10 cellular contexts compared by ENCODE assay signal in the genomic region with DNA sequence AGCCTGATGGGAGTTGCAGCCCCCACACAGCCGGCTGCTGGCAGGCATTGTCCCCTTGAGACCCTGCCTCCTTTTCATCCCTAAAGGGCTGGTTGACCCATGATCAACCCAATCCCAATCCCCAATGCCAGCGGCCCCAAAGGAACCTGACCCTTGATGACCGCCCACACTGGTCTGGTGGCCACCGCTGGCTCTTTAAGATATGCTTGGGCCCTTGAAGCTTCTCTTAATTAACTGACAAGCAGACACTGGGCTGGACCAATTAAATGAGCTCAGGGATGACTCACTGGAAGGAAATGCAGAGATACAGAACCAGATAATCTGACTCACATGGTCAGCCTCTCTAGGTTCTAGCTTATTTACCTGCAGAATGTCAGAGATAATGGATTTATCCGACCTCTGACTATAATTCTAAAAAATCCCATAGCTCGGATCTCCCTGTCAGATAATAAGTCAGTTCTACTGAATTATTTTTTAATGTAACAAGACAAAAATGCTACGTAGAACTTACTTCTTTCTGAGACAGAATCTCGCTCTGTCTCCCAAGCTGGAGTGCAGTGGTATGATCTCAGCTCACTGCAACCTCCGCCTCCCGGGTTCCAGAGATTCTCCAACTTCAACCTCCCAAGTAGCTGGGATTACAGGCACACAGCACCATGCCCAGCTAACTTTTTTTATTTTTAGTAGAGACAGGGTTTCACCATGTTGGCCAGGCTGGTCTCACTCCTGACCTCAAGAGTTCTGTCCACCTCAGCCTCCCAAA. TPM values are rescaled to one million over a fixed set of nuclear protein-coding genes. Genes with fewer than 3 reads are reported as not detected.
DNase-seq lines count a peak whose midpoint lies in the region; ATAC-seq, FAIRE-seq and TF ChIP-seq lines count a peak whose summit lies in the region.
"Had no signal": no experiment of that assay in that cellular context is flagged by ENCODE, and none has a peak within 500 bp of the region (broad histone marks: within the 10 kb centered on the region; RNA-seq: fewer than 3 reads in every experiment).

No MANE protein-coding gene starts in this region.

- H3K4me3 Mint-ChIP-seq in Caco-2 (ENCODE audit: unreplicated experiment): peak overlapping the region; percentile 19
- H3K4me3 Mint-ChIP-seq in immature natural killer cell: no peak overlapping the region

- peak overlapping the region; percentile 41 for H2AFZ ChIP-seq in K562 (ENCODE audit: low read depth, low read length)

- peak overlapping the region; percentile 36 for H3K4me2 ChIP-seq in K562 (ENCODE audit: insufficient read depth, low read length)

- H3K9me3 ChIP-seq in Caco-2 (no peaks in the 10 kb centered on the region; the same call in 1 of the 2 replicates), K562 (replicated peaks; ENCODE audit: control insufficient read depth, insufficient read depth, low read depth, low read length) (no peaks in the 10 kb centered on the region), left lung (no peaks in the 10 kb centered on the region), vagina (no peaks in the 10 kb centered on the region), spleen (no peaks in the 10 kb centered on the region)
- H3K9me3 ChIP-seq: esophagus squamous epithelium had no signal

- H4K20me1 ChIP-seq in K562 (replicated peaks; ENCODE audit: control insufficient read depth, insufficient read depth, low read length): no peaks in the 10 kb centered on the region

- H3K27me3 ChIP-seq in Caco-2 (replicated peaks; ENCODE audit: control insufficient read depth, insufficient read depth, low read length): no peaks in the 10 kb centered on the region
- no peaks in the 10 kb centered on the region for H3K27me3 ChIP-seq in K562 (ENCODE audit: control insufficient read depth in 2 of 2, insufficient read depth in 2 of 2, low read length in 2 of 2)
- no peaks in the 10 kb centered on the region for H3K27me3 ChIP-seq in left lung
- H3K27me3 ChIP-seq in vagina: no peaks in the 10 kb centered on the region
- no peaks in the 10 kb centered on the region for H3K27me3 ChIP-seq in spleen (replicated peaks in 1 of 7)
- H3K27me3 ChIP-seq: esophagus squamous epithelium had no signal

- no peaks in the 10 kb centered on the region for H3K27me3 Mint-ChIP-seq in Caco-2 (ENCODE audit: insufficient read depth, unreplicated experiment)
- no peaks in the 10 kb centered on the region for H3K27me3 Mint-ChIP-seq in immature natural killer cell (ENCODE audit: low read depth in 3 of 3)

- no peaks in the 10 kb centered on the region for H3K4me1 Mint-ChIP-seq in Caco-2 (ENCODE audit: low read depth, unreplicated experiment)
- H3K4me1 Mint-ChIP-seq in immature natural killer cell: peaks cover 21 to 49% of the 10 kb centered on the region in 2 donors

- BruUV-seq in Caco-2 (replicated peaks; lab: Mats Ljungman, UMichigan) (TSS peak; percentile 79), K562 (replicated peaks; lab: Mats Ljungman, UMichigan) (no TSS peak)

- H3K27ac ChIP-seq in K562 (ENCODE audit: extremely low read depth, low read depth, low read length): peak overlapping the region; percentile 73
- no peak overlapping the region for H3K27ac ChIP-seq in left lung
- H3K27ac ChIP-seq in vagina: no peak overlapping the region
- no peak overlapping the region for H3K27ac ChIP-seq in spleen
- H3K27ac ChIP-seq: esophagus squamous epithelium had no signal

- CTCF ChIA-PET in Caco-2 (lab: Charles Lee) (interaction anchor here (0.7 to 0.9 kb wide), 3 partner anchors 46 to 175 kb away, joined by 3 to 4 read pairs (median 3); a partner anchor contains a TSS), K562 (lab: Yijun Ruan, JAX; ENCODE audit: low intra/inter-chr PET ratio) (no interaction called here)

- TF ChIP-seq POLR2A in K562 (conservative IDR thresholded peaks at IDR 0.05) (no peak; the same call in 1 of the 2 replicates), vagina (IDR thresholded peaks at IDR 0.05) (no peak), spleen (IDR thresholded peaks at IDR 0.05) (no peak)

- intact Hi-C loops in Caco-2 (cut with micrococcal nuclease; ENCODE audit: unreplicated experiment): loop anchor here (10.0 kb wide), 1 partner anchor 425 kb away; no protein-coding TSS in a partner anchor
- intact Hi-C loops in K562 (cut with micrococcal nuclease): loop anchor here (5.0 kb wide), 2 partner anchors 47 to 82 kb away; a partner anchor contains a TSS
- intact Hi-C loops in left lung (cut with DNase I): loop anchor here in 1 of 2 donors (10.0 kb wide), 1 partner anchor 175 kb away; no protein-coding TSS in a partner anchor
- intact Hi-C loops in vagina (cut with DNase I): loop anchor here (10.0 kb wide), 1 partner anchor 175 kb away; no protein-coding TSS in a partner anchor
- intact Hi-C loops in spleen (cut with DNase I; ENCODE audit: low total_unique reads): loop anchor here (10.0 kb wide), 1 partner anchor 425 kb away; no protein-coding TSS in a partner anchor

- WGBS in K562 (ENCODE audit: insufficient coverage, low coverage, missing lambda C conversion rate): 2% methylated on average over 9 of the region's 10 CpGs
- 90 to 96% (median 91%) methylated on average over 10 of the region's 10 CpGs for WGBS in spleen, 5 donors

- TF ChIP-seq CTCF in Caco-2 (IDR thresholded peaks at IDR 0.05; ENCODE audit: insufficient read depth in 1 of 2, low read depth in 1 of 2, low read length in 1 of 2, severe bottlenecking in 1 of 2, unreplicated experiment in 1 of 2) (no peak), K562 (IDR thresholded peaks at IDR 0.05 in 2 of 3, conservative IDR thresholded peaks at IDR 0.05 in 1 of 3; ENCODE audit: insufficient read depth in 2 of 3, low read depth in 1 of 3, low read length in 3 of 3) (no peak), left lung (IDR thresholded peaks at IDR 0.05) (no peak), vagina (IDR thresholded peaks at IDR 0.05) (no peak), spleen (IDR thresholded peaks at IDR 0.05 in 8 of 11, conservative IDR thresholded peaks at IDR 0.05 in 3 of 11) (no peak)

- no peaks in the 10 kb centered on the region for H3K9me1 ChIP-seq in K562 (ENCODE audit: control insufficient read depth, insufficient read depth, low read length)

- FAIRE-seq in K562 (lab: Jason Lieb, UNC): peak; percentile 97

- H3K36me3 Mint-ChIP-seq in Caco-2 (ENCODE audit: insufficient read depth, unreplicated experiment) (peaks cover 5% of the 10 kb centered on the region), immature natural killer cell (peaks cover 0 to 26% (median 4%) of the 10 kb centered on the region in 3 donors)

- ATAC-seq in K562 (peak; percentile 94), left lung (peak; percentile 21), HG03378 (IDR thresholded peaks at IDR 0.05; ENCODE audit: unreplicated experiment) (no peak)

- H3K4me1 ChIP-seq in Caco-2: peaks cover 11% of the 10 kb centered on the region; the same call in 1 of the 2 replicates
- H3K4me1 ChIP-seq in K562 (replicated peaks in 1 of 2; ENCODE audit: control insufficient read depth in 2 of 2, insufficient read depth in 2 of 2, low read length in 2 of 2): peaks cover 20 to 25% of the 10 kb centered on the region in 2 experiments; a peak in 4 of 5 replicates
- no peaks in the 10 kb centered on the region for H3K4me1 ChIP-seq in left lung
- no peaks in the 10 kb centered on the region for H3K4me1 ChIP-seq in vagina
- H3K4me1 ChIP-seq in spleen: no peaks in the 10 kb centered on the region

- peak; percentile 90 for TF ChIP-seq EP300 in K562 (IDR thresholded peaks at IDR 0.05; ENCODE audit: low read length)

- H3K79me2 ChIP-seq in K562 (ENCODE audit: control insufficient read depth, insufficient read depth, low read length): no peaks in the 10 kb centered on the region

- in situ Hi-C loops in K562 (cut with MboI): loop anchor here (5.0 to 25.0 kb wide), 2 partner anchors 168 to 433 kb away; no protein-coding TSS in a partner anchor

- H3K27ac Mint-ChIP-seq in Caco-2 (ENCODE audit: unreplicated experiment): peak overlapping the region; percentile 53
- H3K27ac Mint-ChIP-seq in immature natural killer cell: no peak overlapping the region

- no peak for TF ChIP-seq RAD21 in K562 (CRISPR knock-in tag; conservative IDR thresholded peaks at IDR 0.05 in 1 of 2, IDR thresholded peaks at IDR 0.05 in 1 of 2)

- H3K9ac ChIP-seq in K562 (ENCODE audit: insufficient read depth in 1 of 2, low read depth in 2 of 2, low read length in 2 of 2): peak overlapping the region in 1 of 2 experiments; percentile 46; a peak in 1 of 4 replicates

- H3K36me3 ChIP-seq in Caco-2 (ENCODE audit: control insufficient read depth, insufficient read depth, low read length): no peaks in the 10 kb centered on the region
- no peaks in the 10 kb centered on the region; the same call in 2 of the 3 replicates for H3K36me3 ChIP-seq in K562 (ENCODE audit: control insufficient read depth, insufficient read depth, low read length)
- H3K36me3 ChIP-seq in left lung: no peaks in the 10 kb centered on the region
- no peaks in the 10 kb centered on the region for H3K36me3 ChIP-seq in vagina
- H3K36me3 ChIP-seq in spleen: peaks cover 0 to 6% (median 0%) of the 10 kb centered on the region in 6 donors

- POLR2A ChIA-PET in Caco-2 (lab: Charles Lee) (no interaction called here), K562 (lab: Yijun Ruan, JAX) (interaction anchor here (0.9 to 1.1 kb wide), 4 partner anchors 10 to 48 kb away, joined by 3 to 6 read pairs (median 4); no protein-coding TSS in a partner anchor)

- H3K4me3 ChIP-seq in Caco-2 (ENCODE audit: low read depth, low read length): no peak overlapping the region
- no peak overlapping the region for H3K4me3 ChIP-seq in K562
- no peak overlapping the region for H3K4me3 ChIP-seq in left lung
- no peak overlapping the region for H3K4me3 ChIP-seq in vagina
- H3K4me3 ChIP-seq in spleen: no peak overlapping the region
- H3K4me3 ChIP-seq: esophagus squamous epithelium had no signal

- peak; percentile 40 to 50 for DNase-seq in Caco-2
- peak; percentile 97 for DNase-seq in M059J (ENCODE audit: low read depth)
- peak; percentile 47 to 92 (median 66) for DNase-seq in K562 (ENCODE audit: extremely low read depth in 1 of 4, low spot score in 3 of 4)
- DNase-seq in left lung: no peak
- no peak for DNase-seq in vagina (ENCODE audit: extremely low spot score in 2 of 2)
- DNase-seq in spleen: no peak
- no peak for DNase-seq in immature natural killer cell
- DNase-seq: esophagus squamous epithelium had no signal

- H3K9me3 Mint-ChIP-seq in Caco-2 (ENCODE audit: unreplicated experiment): no peaks in the 10 kb centered on the region
- no peaks in the 10 kb centered on the region for H3K9me3 Mint-ChIP-seq in immature natural killer cell

RNA-seq across cellular contexts. Expression of a gene that starts 11.1 kb away (rescaled TPM):
- total RNA-seq in Caco-2 (2022): not detected in 2 replicates
- total RNA-seq in M059J (2014; rRNA removed; shearing (Covaris generic)): not detected in 2 replicates
- not detected in 2 replicates for total RNA-seq in K562 (2011; cell fraction: chromatin; rRNA removed; ENCODE audit: low replicate concordance)
- total RNA-seq in K562 (2011; cell fraction: nucleolus; rRNA removed): not detected in 2 replicates
- not detected in 2 replicates for total RNA-seq in K562 (2011; cell fraction: nucleoplasm; rRNA removed)
- not detected in 2 replicates for total RNA-seq in K562 (2014; rRNA removed)
- total RNA-seq in K562 (2014; rRNA removed; fragmentation: Illumina TruSeq; extraction: Trizol): not detected in 2 replicates
- not detected in 2 replicates for total RNA-seq in K562 (2015; rRNA removed; fragmentation: Illumina TruSeq; extraction: Trizol)
- total RNA-seq in K562 (2021): not detected in 2 replicates
- not detected in 2 replicates for polyA plus RNA-seq in K562 (2011; rRNA removed)
- not detected in 2 replicates for polyA plus RNA-seq in K562 (2011; cell fraction: cytosol; rRNA removed)
- polyA plus RNA-seq in K562 (2011; cell fraction: nucleus; rRNA removed): not detected in 2 replicates
- 0.08 and 0.46 TPM in 2 replicates for polyA plus RNA-seq in K562 (2012)
- polyA plus RNA-seq in K562 (2014; fragmentation: Illumina TruSeq; extraction: Trizol): not detected in 2 replicates
- not detected for polyA plus RNA-seq in K562 (2014; fragmentation: Nextera tagmentation; extraction: Ambion mirVana)
- not detected in 2 replicates for polyA plus RNA-seq in K562 (2014; rRNA removed)
- not detected in 2 replicates for polyA minus RNA-seq in K562 (2011; rRNA and poly(A)+ RNA removed)
- not detected in 2 replicates for polyA minus RNA-seq in K562 (2011; cell fraction: cytosol; rRNA and poly(A)+ RNA removed)
- polyA minus RNA-seq in K562 (2011; cell fraction: nucleus; rRNA and poly(A)+ RNA removed): not detected in 2 replicates
- total RNA-seq in left lung: not detected
- total RNA-seq in vagina: not detected
- not detected for total RNA-seq in spleen
- polyA plus RNA-seq in spleen: not detected
- polyA plus RNA-seq in immature natural killer cell: under 1 TPM in 1 of 3 donors, not detected in 2; 0.27 TPM
- total RNA-seq: esophagus squamous epithelium, subcutaneous adipose tissue had no signal

RNA-seq across cellular contexts. Expression of a gene that starts 46.7 kb away (rescaled TPM):
- total RNA-seq in Caco-2 (2022) (31.1 and 34.7 TPM in 2 replicates), K562 (2014; rRNA removed) (8.5 and 9.4 TPM in 2 replicates), K562 (2014; rRNA removed; fragmentation: Illumina TruSeq; extraction: Trizol) (12.6 and 14.5 TPM in 2 replicates), K562 (2015; rRNA removed; fragmentation: Illumina TruSeq; extraction: Trizol) (15.7 and 17.7 TPM in 2 replicates), K562 (2021) (12.0 and 14.5 TPM in 2 replicates), left lung (10 to 100 TPM; 21.5 to 28.7 TPM), vagina (15.5 TPM), spleen (10 to 100 TPM; 10.7 to 15.5 (median 13.6) TPM)
- total RNA-seq in M059J (2014; rRNA removed; shearing (Covaris generic)): 5.9 and 14.2 TPM in 2 replicates
- 33.3 and 50.1 TPM in 2 replicates for total RNA-seq in K562 (2011; cell fraction: chromatin; rRNA removed; ENCODE audit: low replicate concordance)
- 21.5 and 22.9 TPM in 2 replicates for total RNA-seq in K562 (2011; cell fraction: nucleolus; rRNA removed)
- 40.9 and 50.4 TPM in 2 replicates for total RNA-seq in K562 (2011; cell fraction: nucleoplasm; rRNA removed)
- polyA plus RNA-seq in K562 (2011; rRNA removed) (24.6 and 26.3 TPM in 2 replicates), K562 (2014; fragmentation: Illumina TruSeq; extraction: Trizol) (11.1 and 12.9 TPM in 2 replicates), K562 (2014; fragmentation: Nextera tagmentation; extraction: Ambion mirVana) (1 to 10 TPM; 2.5 to 4.6 TPM), K562 (2014; rRNA removed) (7.1 and 8.3 TPM in 2 replicates), spleen (1 to 10 TPM; 1.9 to 2.9 (median 2.7) TPM), immature natural killer cell (10 to 100 TPM; 19.6 to 54.2 (median 31.0) TPM)
- 8.6 and 21.4 TPM in 2 replicates for polyA plus RNA-seq in K562 (2011; cell fraction: cytosol; rRNA removed)
- polyA plus RNA-seq in K562 (2011; cell fraction: nucleus; rRNA removed): 16.4 and 20.7 TPM in 2 replicates
- polyA plus RNA-seq in K562 (2012): 12.3 and 25.2 TPM in 2 replicates
- 44.8 and 50.2 TPM in 2 replicates for polyA minus RNA-seq in K562 (2011; rRNA and poly(A)+ RNA removed)
- 21.6 and 22.4 TPM in 2 replicates for polyA minus RNA-seq in K562 (2011; cell fraction: cytosol; rRNA and poly(A)+ RNA removed)
- polyA minus RNA-seq in K562 (2011; cell fraction: nucleus; rRNA and poly(A)+ RNA removed): 11.3 and 20.2 TPM in 2 replicates

Comparison
In these comparisons a context has a peak if more than half of its experiments do, and no peak if none do; other contexts are left out.
1. DNase-seq: peak in Caco-2 (2 of 2), M059J (single experiment) and K562 (4 of 4); none in left lung (0 of 2), vagina (0 of 2), spleen (single experiment) and immature natural killer cell (0 of 3).